Comparison of ENCODE assay signal across 8 cellular contexts in the genomic region with DNA sequence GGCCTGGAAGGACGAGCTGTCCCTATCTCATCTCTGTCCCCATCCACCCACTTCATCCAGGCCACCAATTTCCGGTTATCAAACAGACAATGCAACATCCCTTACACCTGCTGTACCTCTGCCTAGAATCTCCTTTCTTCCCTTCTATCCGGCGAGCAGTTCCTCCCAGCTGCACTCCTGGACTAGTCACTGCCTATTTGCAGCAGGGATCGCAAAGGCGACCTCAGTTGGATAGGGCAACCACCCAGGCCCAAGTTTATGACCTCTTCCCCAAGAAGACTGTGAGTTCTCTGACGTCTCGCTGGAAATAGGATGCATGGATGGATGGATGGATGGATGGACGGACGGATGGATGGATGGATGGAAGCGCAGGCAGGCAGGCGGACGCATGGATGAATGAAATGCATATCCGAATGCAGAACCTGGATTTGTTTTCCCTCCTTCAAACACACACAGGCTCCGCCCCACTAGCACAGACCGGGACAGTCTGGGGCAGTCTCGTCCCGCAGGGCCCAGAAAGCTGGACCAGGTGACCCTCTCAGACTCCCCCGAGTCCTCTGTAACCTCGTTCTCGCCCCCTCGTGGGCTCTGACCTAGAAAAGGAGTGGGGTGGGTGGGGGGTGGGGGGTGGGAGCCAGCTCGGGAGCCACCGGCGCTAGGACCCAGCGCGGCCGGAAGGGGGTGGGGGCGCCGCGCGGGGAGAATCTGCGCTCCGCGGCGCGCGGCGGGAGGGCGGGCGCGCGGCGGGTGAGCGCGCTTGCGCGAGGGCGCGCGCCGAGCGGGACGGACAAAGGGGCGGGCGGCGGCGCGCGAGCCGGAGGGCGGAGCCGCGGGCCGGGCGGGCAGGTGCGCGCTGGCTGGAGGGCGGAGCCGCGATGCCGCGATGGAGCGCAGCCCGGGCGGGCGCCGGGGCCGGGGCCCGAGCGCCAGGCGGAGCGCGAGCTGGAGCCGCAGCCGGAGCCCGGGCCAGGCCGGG. TPM values are rescaled to one million over a fixed set of nuclear protein-coding genes. Genes with fewer than 3 reads are reported as not detected.
DNase-seq lines count a peak whose midpoint lies in the region; ATAC-seq and TF ChIP-seq lines count a peak whose summit lies in the region.

TSS of gene SBK1 (plus strand) at position 875 of the 976 bp plus-strand sequence. CDS start 24,867 bp downstream, outside the sequence.

- peak within 1 kb of the TSS; percentile 62 for H3K27ac Mint-ChIP-seq in activated CD4-positive, alpha-beta memory T cell treated with anti-CD3 and anti-CD28 coated beads, Interleukin-2, amount 10 ng/mL, durations not matched to agents 7 days and 5 days

- DNase-seq in AG10803 (ENCODE audit: low read depth), result peak; percentile 19
- peak; percentile 90 for DNase-seq in GM19240 (ENCODE audit: insufficient read length, low spot score)
- peak; percentile 59 for DNase-seq in NCI-H748 treated with DMSO at 0.1 percent for 48 hours (lab: John Stamatoyannopoulos, UW)
- peak; percentile 86 for DNase-seq in activated CD4-positive, alpha-beta memory T cell treated with anti-CD3 and anti-CD28 coated beads, Interleukin-2, amount 10 ng/mL, durations not matched to agents 7 days and 5 days
- DNase-seq in ecto neural progenitor cell (ENCODE audit: low spot score), result peak; percentile 87
- peak; percentile 74 for DNase-seq in medulla oblongata (ENCODE audit: extremely low spot score)
- peak; percentile 72 for DNase-seq in stimulated activated CD8-positive, alpha-beta memory T cell treated with anti-CD3 and anti-CD28 coated beads, Interleukin-12 subunit alpha, Interleukin-12 subunit beta, amount 100 ng/mL, for 1 hour (ENCODE audit: low read depth)

- peak within 1 kb of the TSS; percentile 80 for H3K4me3 Mint-ChIP-seq in activated CD4-positive, alpha-beta memory T cell treated with anti-CD3 and anti-CD28 coated beads, Interleukin-2, amount 10 ng/mL, durations not matched to agents 7 days and 5 days

- H3K9me3 Mint-ChIP-seq in activated CD4-positive, alpha-beta memory T cell treated with anti-CD3 and anti-CD28 coated beads, Interleukin-2, amount 10 ng/mL, durations not matched to agents 7 days and 5 days, result no peaks in the 10 kb centered on the region

- no peak for TF ChIP-seq CTCF in AG10803 (conservative IDR thresholded peaks at IDR 0.05; ENCODE audit: low read length)

- peaks cover 61% of the 10 kb centered on the region for H3K4me1 Mint-ChIP-seq in activated CD4-positive, alpha-beta memory T cell treated with anti-CD3 and anti-CD28 coated beads, Interleukin-2, amount 10 ng/mL, durations not matched to agents 7 days and 5 days

- H3K36me3 Mint-ChIP-seq in activated CD4-positive, alpha-beta memory T cell treated with anti-CD3 and anti-CD28 coated beads, Interleukin-2, amount 10 ng/mL, durations not matched to agents 7 days and 5 days (ENCODE audit: low read depth), result peaks cover 10% of the 10 kb centered on the region

- CTCF ChIA-PET in activated CD4-positive, alpha-beta memory T cell treated with anti-CD3 and anti-CD28 coated beads, Interleukin-2, amount 10 ng/mL, durations not matched to agents 7 days and 5 days (lab: Charles Lee), result interaction anchor here (0.9 to 2.1 kb wide), 5 partner anchors 10 to 30 kb away, joined by 3 to 9 read pairs (median 4); no protein-coding TSS in a partner anchor

- peak; percentile 95 for ATAC-seq in HG03521 (IDR thresholded peaks at IDR 0.05; ENCODE audit: unreplicated experiment)

- POLR2A ChIA-PET in activated CD4-positive, alpha-beta memory T cell treated with anti-CD3 and anti-CD28 coated beads, Interleukin-2, amount 10 ng/mL, durations not matched to agents 7 days and 5 days (lab: Charles Lee), result interaction anchor here (0.6 to 3.6 kb wide), 13 partner anchors 10 to 262 kb away, joined by 3 to 22 read pairs (median 4); partner anchors contain the start of gene SGF29

- H3K27me3 Mint-ChIP-seq in activated CD4-positive, alpha-beta memory T cell treated with anti-CD3 and anti-CD28 coated beads, Interleukin-2, amount 10 ng/mL, durations not matched to agents 7 days and 5 days, result peaks cover 25% of the 10 kb centered on the region

- H3K4me3 ChIP-seq in AG10803 (ENCODE audit: low read length), result peak within 1 kb of the TSS; percentile 57

RNA-seq across cellular contexts. Expression of gene SBK1, which starts in this region (rescaled TPM):
- total RNA-seq in activated CD4-positive, alpha-beta memory T cell treated with anti-CD3 and anti-CD28 coated beads, Interleukin-2, amount 10 ng/mL, durations not matched to agents 7 days and 5 days, result 1 to 10 TPM; 9.8 TPM

Comparison
In these comparisons a context has a peak if more than half of its experiments do, and no peak if none do; other contexts are left out.
1. Peak in every context shown above with its lines: DNase-seq, ATAC-seq and H3K4me3 ChIP-seq.
2. DNase-seq: peak in every context shown above with its lines; median percentile 90 in GM19240; 87 in ecto neural progenitor cell; 86 in activated CD4-positive, alpha-beta memory T cell treated with anti-CD3 and anti-CD28 coated beads, Interleukin-2, amount 10 ng/mL, durations not matched to agents 7 days and 5 days; 74 in medulla oblongata; 72 in stimulated activated CD8-positive, alpha-beta memory T cell treated with anti-CD3 and anti-CD28 coated beads, Interleukin-12 subunit alpha, Interleukin-12 subunit beta, amount 100 ng/mL, for 1 hour; 59 in NCI-H748 treated with DMSO at 0.1 percent for 48 hours; 19 in AG10803.